1 cellular context compared by ENCODE assay signal in the genomic region with DNA sequence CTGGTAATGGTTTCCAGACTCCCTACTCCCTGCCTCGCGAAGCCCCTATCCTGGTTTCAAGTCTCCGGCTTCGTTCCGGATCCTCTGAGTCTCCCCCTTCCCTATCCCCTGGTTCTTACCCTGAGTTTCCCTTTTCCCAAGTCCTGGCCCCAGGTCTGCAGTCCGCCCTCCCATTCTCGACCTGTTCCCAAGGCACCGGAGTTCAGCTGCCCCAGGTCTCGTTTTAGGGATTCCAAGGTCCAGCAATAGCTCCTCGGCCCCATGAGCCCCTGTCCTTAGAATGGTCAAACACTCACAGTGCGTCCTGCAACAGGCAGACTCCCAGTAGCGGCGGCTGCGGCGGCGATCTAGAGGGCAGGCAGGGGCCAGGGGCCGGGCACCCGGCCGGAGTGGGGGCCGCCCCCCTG.
A peak's percentile ranks its signal among the peaks of the same experiment; 100 is the strongest.
TF ChIP-seq lines count a peak whose summit lies in the region.

No MANE protein-coding gene starts in this region.

TF ChIP-seq in HepG2, 621 proteins besides CTCF, POLR2A, EP300 and RAD21:
- TF ChIP-seq, protein P1, sequence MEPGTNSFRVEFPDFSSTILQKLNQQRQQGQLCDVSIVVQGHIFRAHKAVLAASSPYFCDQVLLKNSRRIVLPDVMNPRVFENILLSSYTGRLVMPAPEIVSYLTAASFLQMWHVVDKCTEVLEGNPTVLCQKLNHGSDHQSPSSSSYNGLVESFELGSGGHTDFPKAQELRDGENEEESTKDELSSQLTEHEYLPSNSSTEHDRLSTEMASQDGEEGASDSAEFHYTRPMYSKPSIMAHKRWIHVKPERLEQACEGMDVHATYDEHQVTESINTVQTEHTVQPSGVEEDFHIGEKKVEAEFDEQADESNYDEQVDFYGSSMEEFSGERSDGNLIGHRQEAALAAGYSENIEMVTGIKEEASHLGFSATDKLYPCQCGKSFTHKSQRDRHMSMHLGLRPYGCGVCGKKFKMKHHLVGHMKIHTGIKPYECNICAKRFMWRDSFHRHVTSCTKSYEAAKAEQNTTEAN (CRISPR knock-in tag; conservative IDR thresholded peaks at IDR 0.05) = 0 out of 2 replicates have a peak, but pooled peaks have one; percentile 18
- 0 out of 2 replicates have a peak, but pooled peaks have one; percentile 80 for TF ChIP-seq MTF2 (CRISPR knock-in tag; IDR thresholded peaks at IDR 0.05; ENCODE audit: borderline replicate concordance)
- TF ChIP-seq ZNF607 (CRISPR knock-in tag; IDR thresholded peaks at IDR 0.05; ENCODE audit: borderline replicate concordance) = peak; percentile 13; the same call in 1 of the 2 replicates
- TF ChIP-seq, protein P2, sequence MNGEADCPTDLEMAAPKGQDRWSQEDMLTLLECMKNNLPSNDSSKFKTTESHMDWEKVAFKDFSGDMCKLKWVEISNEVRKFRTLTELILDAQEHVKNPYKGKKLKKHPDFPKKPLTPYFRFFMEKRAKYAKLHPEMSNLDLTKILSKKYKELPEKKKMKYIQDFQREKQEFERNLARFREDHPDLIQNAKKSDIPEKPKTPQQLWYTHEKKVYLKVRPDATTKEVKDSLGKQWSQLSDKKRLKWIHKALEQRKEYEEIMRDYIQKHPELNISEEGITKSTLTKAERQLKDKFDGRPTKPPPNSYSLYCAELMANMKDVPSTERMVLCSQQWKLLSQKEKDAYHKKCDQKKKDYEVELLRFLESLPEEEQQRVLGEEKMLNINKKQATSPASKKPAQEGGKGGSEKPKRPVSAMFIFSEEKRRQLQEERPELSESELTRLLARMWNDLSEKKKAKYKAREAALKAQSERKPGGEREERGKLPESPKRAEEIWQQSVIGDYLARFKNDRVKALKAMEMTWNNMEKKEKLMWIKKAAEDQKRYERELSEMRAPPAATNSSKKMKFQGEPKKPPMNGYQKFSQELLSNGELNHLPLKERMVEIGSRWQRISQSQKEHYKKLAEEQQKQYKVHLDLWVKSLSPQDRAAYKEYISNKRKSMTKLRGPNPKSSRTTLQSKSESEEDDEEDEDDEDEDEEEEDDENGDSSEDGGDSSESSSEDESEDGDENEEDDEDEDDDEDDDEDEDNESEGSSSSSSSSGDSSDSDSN (CRISPR knock-in tag; IDR thresholded peaks at IDR 0.05) = 0 out of 2 replicates have a peak, but pooled peaks have one; percentile 1
- no peak for TF ChIP-seq ZFP36L2 (CRISPR knock-in tag; IDR thresholded peaks at IDR 0.05)
- 0 out of 2 replicates have a peak, but pooled peaks have one; percentile 45 for TF ChIP-seq PAX8 (CRISPR knock-in tag; IDR thresholded peaks at IDR 0.05; ENCODE audit: borderline replicate concordance)
- no peak for TF ChIP-seq FOXK1 (CRISPR knock-in tag; IDR thresholded peaks at IDR 0.05; ENCODE audit: borderline replicate concordance, low read depth)
- no peak for TF ChIP-seq MXI1 (IDR thresholded peaks at IDR 0.05; ENCODE audit: borderline replicate concordance, low read depth, low read length)
- 0 out of 2 replicates have a peak, but pooled peaks have one; percentile 35 for TF ChIP-seq ZNF761 (CRISPR knock-in tag; conservative IDR thresholded peaks at IDR 0.05)
- TF ChIP-seq, protein P3, sequence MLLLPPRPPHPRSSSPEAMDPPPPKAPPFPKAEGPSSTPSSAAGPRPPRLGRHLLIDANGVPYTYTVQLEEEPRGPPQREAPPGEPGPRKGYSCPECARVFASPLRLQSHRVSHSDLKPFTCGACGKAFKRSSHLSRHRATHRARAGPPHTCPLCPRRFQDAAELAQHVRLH (CRISPR knock-in tag; IDR thresholded peaks at IDR 0.05; ENCODE audit: borderline replicate concordance, low read depth) = peak; percentile 33; the same call in 1 of the 2 replicates
- 0 out of 2 replicates have a peak, but pooled peaks have one; percentile 24 for TF ChIP-seq ZNF850 (CRISPR knock-in tag; conservative IDR thresholded peaks at IDR 0.05)
- TF ChIP-seq FOXC1 (CRISPR knock-in tag; IDR thresholded peaks at IDR 0.05; ENCODE audit: borderline replicate concordance) = 0 out of 2 replicates have a peak, but pooled peaks have one; percentile 42
- peak; percentile 60; the same call in 1 of the 2 replicates for TF ChIP-seq SRY (CRISPR knock-in tag; IDR thresholded peaks at IDR 0.05)
- no peak for TF ChIP-seq TCF7L2 (IDR thresholded peaks at IDR 0.05; ENCODE audit: low read depth, low read length)
- TF ChIP-seq MATR3 (CRISPR knock-in tag; IDR thresholded peaks at IDR 0.05) = no peak
- 0 out of 2 replicates have a peak, but pooled peaks have one; percentile 3 for TF ChIP-seq ZNF350 (CRISPR knock-in tag; IDR thresholded peaks at IDR 0.05; ENCODE audit: borderline replicate concordance, low read depth)
- TF ChIP-seq ZNF230 (CRISPR knock-in tag; IDR thresholded peaks at IDR 0.05) = 0 out of 2 replicates have a peak, but pooled peaks have one; percentile 54
- no peak for TF ChIP-seq KAT2B (IDR thresholded peaks at IDR 0.05; ENCODE audit: borderline replicate concordance, low read depth, low read length)
- TF ChIP-seq SRSF9 (IDR thresholded peaks at IDR 0.05; ENCODE audit: borderline replicate concordance, insufficient read depth, low read depth, low read length, poor library complexity, severe bottlenecking) = no peak
